ENCODE assay signal across 12 cellular contexts in genomic region chr2:224849264-224849663, GRCh38.
DNase-seq lines count a peak whose midpoint lies in the region; ATAC-seq and TF ChIP-seq lines count a peak whose summit lies in the region.
"Had no signal": no experiment of that assay in that cellular context is flagged by ENCODE, and none has a peak within 500 bp of the region (broad histone marks: within the 10 kb centered on the region; RNA-seq: fewer than 3 reads in every experiment).

No MANE protein-coding gene starts in this region.

- no peak overlapping the region for H3K27ac Mint-ChIP-seq in activated CD4-positive, alpha-beta memory T cell treated with anti-CD3 and anti-CD28 coated beads for 36 hours
- no peak overlapping the region for H3K27ac Mint-ChIP-seq in activated CD4-positive, alpha-beta memory T cell treated with anti-CD3 and anti-CD28 coated beads, Interleukin-2, amount 10 ng/mL, durations not matched to agents 7 days and 5 days

- H3K9me3 Mint-ChIP-seq in activated CD4-positive, alpha-beta memory T cell treated with anti-CD3 and anti-CD28 coated beads for 36 hours, result no peaks in the 10 kb centered on the region
- H3K9me3 Mint-ChIP-seq in activated CD4-positive, alpha-beta memory T cell treated with anti-CD3 and anti-CD28 coated beads, Interleukin-2, amount 10 ng/mL, durations not matched to agents 7 days and 5 days, result no peaks in the 10 kb centered on the region
- H3K9me3 Mint-ChIP-seq: nephron had no signal

- H3K9me3 ChIP-seq in upper lobe of right lung, result no peaks in the 10 kb centered on the region
- H3K9me3 ChIP-seq: thyroid gland had no signal

- no peaks in the 10 kb centered on the region for H3K27me3 ChIP-seq in upper lobe of right lung
- H3K27me3 ChIP-seq: thyroid gland had no signal

- CTCF ChIA-PET in activated CD4-positive, alpha-beta memory T cell treated with anti-CD3 and anti-CD28 coated beads for 36 hours (lab: Charles Lee), result interaction anchor here (0.8 to 1.5 kb wide), 5 partner anchors 11 to 152 kb away, joined by 3 to 6 read pairs (median 3); no protein-coding TSS in a partner anchor
- CTCF ChIA-PET in activated CD4-positive, alpha-beta memory T cell treated with anti-CD3 and anti-CD28 coated beads, Interleukin-2, amount 10 ng/mL, durations not matched to agents 7 days and 5 days (lab: Charles Lee), result no interaction called here

- in situ Hi-C loops in KBM-7 (cut with MboI; ENCODE audit: low pct_unique_long_range_greater_than_20kb, low sequenced_read_pairs), result no loop called here

- no peak overlapping the region for H3K27ac ChIP-seq in upper lobe of right lung
- H3K27ac ChIP-seq: KMS-11, thyroid gland had no signal

- peaks cover 10% of the 10 kb centered on the region for H3K36me3 ChIP-seq in upper lobe of right lung
- H3K36me3 ChIP-seq: thyroid gland had no signal

- H3K4me1 Mint-ChIP-seq in activated CD4-positive, alpha-beta memory T cell treated with anti-CD3 and anti-CD28 coated beads for 36 hours (ENCODE audit: low read depth), result peaks cover 19% of the 10 kb centered on the region
- H3K4me1 Mint-ChIP-seq in activated CD4-positive, alpha-beta memory T cell treated with anti-CD3 and anti-CD28 coated beads, Interleukin-2, amount 10 ng/mL, durations not matched to agents 7 days and 5 days, result no peaks in the 10 kb centered on the region

- no peaks in the 10 kb centered on the region for H3K4me1 ChIP-seq in upper lobe of right lung
- H3K4me1 ChIP-seq: thyroid gland had no signal

- H3K27me3 Mint-ChIP-seq in activated CD4-positive, alpha-beta memory T cell treated with anti-CD3 and anti-CD28 coated beads for 36 hours, result no peaks in the 10 kb centered on the region
- H3K27me3 Mint-ChIP-seq in activated CD4-positive, alpha-beta memory T cell treated with anti-CD3 and anti-CD28 coated beads, Interleukin-2, amount 10 ng/mL, durations not matched to agents 7 days and 5 days, result no peaks in the 10 kb centered on the region

- no peak for TF ChIP-seq CTCF in upper lobe of right lung (IDR thresholded peaks at IDR 0.05)

- H3K4me3 Mint-ChIP-seq in activated CD4-positive, alpha-beta memory T cell treated with anti-CD3 and anti-CD28 coated beads for 36 hours, result no peak overlapping the region
- H3K4me3 Mint-ChIP-seq in activated CD4-positive, alpha-beta memory T cell treated with anti-CD3 and anti-CD28 coated beads, Interleukin-2, amount 10 ng/mL, durations not matched to agents 7 days and 5 days, result no peak overlapping the region
- H3K4me3 Mint-ChIP-seq: nephron had no signal

- no peak overlapping the region for H3K4me3 ChIP-seq in upper lobe of right lung
- H3K4me3 ChIP-seq: thyroid gland had no signal

- ATAC-seq in upper lobe of right lung (no peak), GM18520 (IDR thresholded peaks at IDR 0.05; ENCODE audit: unreplicated experiment) (no peak)

- H3K36me3 Mint-ChIP-seq in activated CD4-positive, alpha-beta memory T cell treated with anti-CD3 and anti-CD28 coated beads for 36 hours, result peaks cover 71% of the 10 kb centered on the region
- H3K36me3 Mint-ChIP-seq in activated CD4-positive, alpha-beta memory T cell treated with anti-CD3 and anti-CD28 coated beads, Interleukin-2, amount 10 ng/mL, durations not matched to agents 7 days and 5 days (ENCODE audit: low read depth), result peaks cover 89% of the 10 kb centered on the region

- intact Hi-C loops in activated CD4-positive, alpha-beta memory T cell treated with anti-CD3 and anti-CD28 coated beads for 36 hours (cut with micrococcal nuclease), result no loop called here
- intact Hi-C loops in upper lobe of right lung (cut with DNase I), result no loop called here

- peak; percentile 36 for DNase-seq in activated CD4-positive, alpha-beta memory T cell treated with anti-CD3 and anti-CD28 coated beads for 36 hours
- no peak for DNase-seq in activated CD4-positive, alpha-beta memory T cell treated with anti-CD3 and anti-CD28 coated beads, Interleukin-2, amount 10 ng/mL, durations not matched to agents 7 days and 5 days
- DNase-seq in KBM-7 (peak; percentile 2), dermis blood vessel endothelial cell (peak; percentile 33), renal cortical epithelial cell (ENCODE audit: low read depth) (peak; percentile 10), upper lobe of right lung (no peak), SK-N-DZ (ENCODE audit: low spot score) (no peak)
- DNase-seq: kidney glomerular epithelial cell, thyroid gland had no signal

- POLR2A ChIA-PET in activated CD4-positive, alpha-beta memory T cell treated with anti-CD3 and anti-CD28 coated beads for 36 hours (lab: Charles Lee), result no interaction called here
- POLR2A ChIA-PET in activated CD4-positive, alpha-beta memory T cell treated with anti-CD3 and anti-CD28 coated beads, Interleukin-2, amount 10 ng/mL, durations not matched to agents 7 days and 5 days (lab: Charles Lee), result no interaction called here

Comparison
In these comparisons a context has a peak if more than half of its experiments do, and no peak if none do; other contexts are left out.
1. DNase-seq: peak in activated CD4-positive, alpha-beta memory T cell treated with anti-CD3 and anti-CD28 coated beads for 36 hours (single experiment), KBM-7 (single experiment), dermis blood vessel endothelial cell (single experiment) and renal cortical epithelial cell (single experiment); none in activated CD4-positive, alpha-beta memory T cell treated with anti-CD3 and anti-CD28 coated beads, Interleukin-2, amount 10 ng/mL, durations not matched to agents 7 days and 5 days (single experiment), upper lobe of right lung (single experiment) and SK-N-DZ (single experiment).